Comparison of ENCODE assay signal across 19 cellular contexts in genomic region chr6:151292974-151293373, GRCh38. TPM values are rescaled to one million over a fixed set of nuclear protein-coding genes. Genes with fewer than 3 reads are reported as not detected.
DNase-seq lines count a peak whose midpoint lies in the region; ATAC-seq and TF ChIP-seq lines count a peak whose summit lies in the region.
"Had no signal": no experiment of that assay in that cellular context is flagged by ENCODE, and none has a peak within 500 bp of the region (broad histone marks: within the 10 kb centered on the region; RNA-seq: fewer than 3 reads in every experiment).

No MANE protein-coding gene starts in this region.

- H3K36me3 ChIP-seq in naive thymus-derived CD4-positive, alpha-beta T cell (ENCODE audit: control insufficient read depth in 2 of 3, insufficient read depth in 3 of 3, low read length in 3 of 3) = no peaks in the 10 kb centered on the region
- H3K36me3 ChIP-seq in upper lobe of left lung (no peaks in the 10 kb centered on the region), neural progenitor cell (no peaks in the 10 kb centered on the region)
- H3K36me3 ChIP-seq: pancreas had no signal

- TF ChIP-seq POLR2A in upper lobe of left lung (IDR thresholded peaks at IDR 0.05) = no peak

- peak; percentile 40 for ATAC-seq in naive thymus-derived CD4-positive, alpha-beta T cell
- no peak for ATAC-seq in upper lobe of left lung (ENCODE audit: low FRiP score in 2 of 2)
- ATAC-seq: pancreas; PC-3; stimulated activated naive CD8-positive, alpha-beta T cell treated with anti-CD3 and anti-CD28 coated beads, Interleukin-15, Interleukin-2, amounts not matched to agents 100 U/mL and 50 U/mL, for 24 hours had no signal

- CTCF ChIA-PET in naive thymus-derived CD4-positive, alpha-beta T cell (lab: Charles Lee) = interaction anchor here (0.6 kb wide), 1 partner anchor 1180 kb away, joined by 5 read pairs; no protein-coding TSS in a partner anchor
- CTCF ChIA-PET in Calu3 (lab: Charles Lee) (no interaction called here), GM10248 (lab: Yijun Ruan, JAX) (interaction anchor here (1.0 kb wide), 1 partner anchor 31 kb away, joined by 3 read pairs; no protein-coding TSS in a partner anchor)

- no peak overlapping the region for H3K4me3 Mint-ChIP-seq in naive thymus-derived CD4-positive, alpha-beta T cell
- H3K4me3 Mint-ChIP-seq in Calu3 (ENCODE audit: low read depth, unreplicated experiment) = no peak overlapping the region
- H3K4me3 Mint-ChIP-seq in neural progenitor cell = no peak overlapping the region
- H3K4me3 Mint-ChIP-seq: CD4-positive, alpha-beta memory T cell; memory B cell had no signal

- H3K27ac ChIP-seq in naive thymus-derived CD4-positive, alpha-beta T cell (ENCODE audit: low read depth, low read length) = no peak overlapping the region
- H3K27ac ChIP-seq in upper lobe of left lung (peak overlapping the region; percentile 61 to 80 (median 65)), neural progenitor cell (no peak overlapping the region)
- H3K27ac ChIP-seq: HL-60, KMS-11, pancreas had no signal

- BruUV-seq in Calu3 (replicated peaks; lab: Mats Ljungman, UMichigan) = no TSS peak

- H3K27me3 ChIP-seq in naive thymus-derived CD4-positive, alpha-beta T cell (ENCODE audit: control insufficient read depth in 2 of 2, insufficient read depth in 2 of 2, low read length in 2 of 2) = no peaks in the 10 kb centered on the region
- no peaks in the 10 kb centered on the region for H3K27me3 ChIP-seq in upper lobe of left lung
- no peaks in the 10 kb centered on the region for H3K27me3 ChIP-seq in neural progenitor cell
- H3K27me3 ChIP-seq: pancreas had no signal

- H3K9ac ChIP-seq in neural progenitor cell = no peak overlapping the region
- H3K9ac ChIP-seq: KMS-11 had no signal

- no peak overlapping the region for H3K4me3 ChIP-seq in naive thymus-derived CD4-positive, alpha-beta T cell (ENCODE audit: low read length)
- H3K4me3 ChIP-seq in upper lobe of left lung (no peak overlapping the region), neural progenitor cell (no peak overlapping the region)
- H3K4me3 ChIP-seq: pancreas had no signal

- 30 to 32% methylated on average over 3 of the region's 3 CpGs for WGBS in upper lobe of left lung, 2 donors

- H3F3A ChIP-seq in neural progenitor cell (ENCODE audit: low read depth) = no peaks in the 10 kb centered on the region

- H3K79me2 ChIP-seq in neural progenitor cell (ENCODE audit: low read depth) = peaks cover 10% of the 10 kb centered on the region

- no peak for TF ChIP-seq EP300 in upper lobe of left lung (IDR thresholded peaks at IDR 0.05)

- H3K27ac Mint-ChIP-seq in naive thymus-derived CD4-positive, alpha-beta T cell = no peak overlapping the region
- no peak overlapping the region for H3K27ac Mint-ChIP-seq in Calu3 (ENCODE audit: unreplicated experiment)
- H3K27ac Mint-ChIP-seq in neural progenitor cell = no peak overlapping the region
- H3K27ac Mint-ChIP-seq: CD4-positive, alpha-beta memory T cell; memory B cell had no signal

- H3K4me1 Mint-ChIP-seq in naive thymus-derived CD4-positive, alpha-beta T cell = peaks cover 16 to 25% (median 18%) of the 10 kb centered on the region in 7 donors
- no peaks in the 10 kb centered on the region for H3K4me1 Mint-ChIP-seq in Calu3 (ENCODE audit: low read depth, unreplicated experiment)
- H3K4me1 Mint-ChIP-seq in neural progenitor cell = peaks cover 66% of the 10 kb centered on the region

- no peaks in the 10 kb centered on the region for H3K9me3 Mint-ChIP-seq in naive thymus-derived CD4-positive, alpha-beta T cell
- H3K9me3 Mint-ChIP-seq in Calu3 (ENCODE audit: low read depth, unreplicated experiment) (no peaks in the 10 kb centered on the region), neural progenitor cell (no peaks in the 10 kb centered on the region)
- H3K9me3 Mint-ChIP-seq: CD4-positive, alpha-beta memory T cell; memory B cell had no signal

- no peak overlapping the region for H3K4me2 ChIP-seq in neural progenitor cell
- H3K4me2 ChIP-seq: KMS-11 had no signal

- H3K36me3 Mint-ChIP-seq in naive thymus-derived CD4-positive, alpha-beta T cell = peaks cover 0 to 4% (median 0%) of the 10 kb centered on the region in 5 donors
- H3K36me3 Mint-ChIP-seq in Calu3 (ENCODE audit: insufficient read depth, unreplicated experiment) = no peaks in the 10 kb centered on the region
- peaks cover 10% of the 10 kb centered on the region for H3K36me3 Mint-ChIP-seq in neural progenitor cell
- H3K36me3 Mint-ChIP-seq: CD4-positive, alpha-beta memory T cell; memory B cell had no signal

- DNase-seq in M059J (ENCODE audit: low read depth) (peak; percentile 12), dedifferentiated amniotic fluid mesenchymal stem cell (ENCODE audit: extremely low spot score) (peak; percentile 40), upper lobe of left lung (no peak), Calu3 (no peak), SKM-1 treated with dmso at 0.1 percent for 144 hours (lab: John Stamatoyannopoulos, UW; ENCODE audit: unreplicated experiment) (no peak), neural progenitor cell (ENCODE audit: low spot score) (no peak), GM10248 (ENCODE audit: extremely low spot score) (no peak)
- no peak for DNase-seq in naive thymus-derived CD4-positive, alpha-beta T cell
- DNase-seq: aorta; CD4-positive, alpha-beta memory T cell; DND-41; NCI-H1694; NCI-H510A; pancreas; PC-3; stimulated activated naive CD8-positive, alpha-beta T cell treated with anti-CD3 and anti-CD28 coated beads, Interleukin-15, Interleukin-2, amounts not matched to agents 100 U/mL and 50 U/mL, for 24 hours had no signal

- TF ChIP-seq CTCF in upper lobe of left lung (IDR thresholded peaks at IDR 0.05) (no peak), Calu3 (IDR thresholded peaks at IDR 0.05; ENCODE audit: unreplicated experiment) (no peak), neural progenitor cell (IDR thresholded peaks at IDR 0.05) (no peak), GM10248 (IDR thresholded peaks at IDR 0.05; ENCODE audit: control extremely low read depth, extremely low read depth, low read depth, missing control alignments) (no peak)

- POLR2A ChIA-PET in naive thymus-derived CD4-positive, alpha-beta T cell (lab: Charles Lee) = no interaction called here
- POLR2A ChIA-PET in GM10248 (lab: Yijun Ruan, JAX) = no interaction called here

- H3K27me3 Mint-ChIP-seq in naive thymus-derived CD4-positive, alpha-beta T cell = peaks cover 4 to 83% (median 15%) of the 10 kb centered on the region in 5 donors
- no peaks in the 10 kb centered on the region for H3K27me3 Mint-ChIP-seq in Calu3 (ENCODE audit: unreplicated experiment)
- H3K27me3 Mint-ChIP-seq in neural progenitor cell (ENCODE audit: insufficient read depth, low read depth) = peaks cover 2% of the 10 kb centered on the region

- peaks cover 12% of the 10 kb centered on the region for H4K20me1 ChIP-seq in neural progenitor cell (ENCODE audit: low read depth)

- intact Hi-C loops in naive thymus-derived CD4-positive, alpha-beta T cell (cut with micrococcal nuclease) = no loop called here
- intact Hi-C loops in Calu3 (cut with micrococcal nuclease; ENCODE audit: unreplicated experiment) = no loop called here

- no peak overlapping the region for H2AFZ ChIP-seq in neural progenitor cell (replicated peaks)

- H3K4me1 ChIP-seq in naive thymus-derived CD4-positive, alpha-beta T cell (ENCODE audit: control insufficient read depth in 2 of 2, insufficient read depth in 2 of 2, low read length in 2 of 2) = no peaks in the 10 kb centered on the region
- H3K4me1 ChIP-seq in upper lobe of left lung = peaks cover 12 to 31% (median 26%) of the 10 kb centered on the region in 4 donors
- peaks cover 17% of the 10 kb centered on the region for H3K4me1 ChIP-seq in neural progenitor cell
- H3K4me1 ChIP-seq: pancreas had no signal

- no peaks in the 10 kb centered on the region for H3K9me3 ChIP-seq in naive thymus-derived CD4-positive, alpha-beta T cell (ENCODE audit: control insufficient read depth in 2 of 3, low read length in 3 of 3)
- H3K9me3 ChIP-seq in upper lobe of left lung = no peaks in the 10 kb centered on the region
- no peaks in the 10 kb centered on the region for H3K9me3 ChIP-seq in neural progenitor cell (ENCODE audit: low read depth)
- H3K9me3 ChIP-seq: pancreas had no signal

RNA-seq across cellular contexts. Expression of gene AKAP12, which starts 53.2 kb away (rescaled TPM):
- total RNA-seq in M059J (2014; rRNA removed; shearing (Covaris generic)) = 28.4 and 43.1 TPM in 2 replicates
- 1 to 10 TPM in 2 of 5 experiments, under 1 TPM in 1, not detected in 2; 0.39 to 4.0 (median 1.1) TPM for total RNA-seq in naive thymus-derived CD4-positive, alpha-beta T cell
- not detected for polyA plus RNA-seq in naive thymus-derived CD4-positive, alpha-beta T cell
- total RNA-seq in upper lobe of left lung (10 to 100 TPM; 17.7 to 67.7 (median 37.7) TPM), Calu3 (2022) (21.8 and 31.8 TPM in 2 replicates), neural progenitor cell (ENCODE audit: low replicate concordance) (60.8 and 81.3 TPM in 2 replicates)
- polyA plus RNA-seq: CD4-positive, alpha-beta memory T cell had no signal

Comparison
In these comparisons a context has a peak if more than half of its experiments do, and no peak if none do; other contexts are left out.
1. DNase-seq: peak in M059J (single experiment) and dedifferentiated amniotic fluid mesenchymal stem cell (single experiment); none in naive thymus-derived CD4-positive, alpha-beta T cell (0 of 9), upper lobe of left lung (0 of 2), Calu3 (single experiment), SKM-1 treated with dmso at 0.1 percent for 144 hours (single experiment), neural progenitor cell (single experiment) and GM10248 (single experiment).
2. H3K27ac ChIP-seq: peak in upper lobe of left lung (4 of 4); none in naive thymus-derived CD4-positive, alpha-beta T cell (single experiment) and neural progenitor cell (single experiment).